Comparison of ENCODE assay signal across 26 cellular contexts in the genomic region with DNA sequence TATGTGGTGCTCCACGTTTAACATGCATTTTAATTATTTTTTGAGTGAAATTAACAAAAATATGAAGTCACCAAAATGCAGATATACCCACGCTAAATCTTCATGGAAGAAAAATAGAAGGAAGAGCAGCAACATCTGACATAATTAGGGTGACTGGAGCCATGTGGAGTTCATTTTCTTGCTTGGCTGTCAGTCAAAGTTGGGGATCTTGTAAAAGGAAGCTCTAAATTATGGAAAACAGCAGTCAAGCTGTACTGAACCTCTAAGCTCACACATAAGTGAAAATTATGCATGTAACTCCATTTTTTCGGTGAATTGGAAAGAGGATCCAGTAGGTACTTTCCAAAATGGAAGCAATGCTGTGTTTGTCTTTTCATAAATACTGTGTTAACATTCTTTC. TPM values are rescaled to one million over a fixed set of nuclear protein-coding genes. Genes with fewer than 3 reads are reported as not detected.
DNase-seq lines count a peak whose midpoint lies in the region; ATAC-seq and TF ChIP-seq lines count a peak whose summit lies in the region.
"Had no signal": no experiment of that assay in that cellular context is flagged by ENCODE, and none has a peak within 500 bp of the region (broad histone marks: within the 10 kb centered on the region; RNA-seq: fewer than 3 reads in every experiment).

No MANE protein-coding gene starts in this region.

- POLR2A ChIA-PET in SK-N-SH (lab: Yijun Ruan, JAX): no interaction called here

- no peaks in the 10 kb centered on the region for H3K9me3 ChIP-seq in SK-N-SH
- H3K9me3 ChIP-seq: BE2C, MG63 had no signal

- H3K4me1 ChIP-seq in SK-N-SH (ENCODE audit: control insufficient read depth in 1 of 2, insufficient read depth in 2 of 2, low read depth in 1 of 2, low read length in 1 of 2): peaks cover 0 to 50% of the 10 kb centered on the region in 2 experiments; a peak in 3 of 4 replicates
- H3K4me1 ChIP-seq: BE2C had no signal

- ATAC-seq in HG03045 (IDR thresholded peaks at IDR 0.05; ENCODE audit: unreplicated experiment): no peak
- ATAC-seq: GM12878, GM23338 had no signal

- H3K9me2 ChIP-seq in SK-N-SH: no peaks in the 10 kb centered on the region

- H2AFZ ChIP-seq in SK-N-SH (ENCODE audit: low read depth): peak overlapping the region; percentile 37; the same call in 1 of the 2 replicates
- H2AFZ ChIP-seq: GM23338, PC-9 had no signal

- no peak overlapping the region for H3K9ac ChIP-seq in SK-N-SH

- WGBS in SK-N-SH (ENCODE audit: low lambda C conversion rate): 12% methylated on average over 3 of the region's 3 CpGs

- no peak overlapping the region for H3K4me3 ChIP-seq in SK-N-SH (ENCODE audit: low read depth in 2 of 2, low read length in 1 of 2)
- H3K4me3 ChIP-seq: GM12878, GM23338, MG63, PC-9 had no signal

- no peak for TF ChIP-seq EP300 in SK-N-SH (IDR thresholded peaks at IDR 0.05; ENCODE audit: borderline replicate concordance in 1 of 2, low read depth in 1 of 2, low read length in 1 of 2)

- H4K20me1 ChIP-seq in SK-N-SH (ENCODE audit: insufficient read depth): no peaks in the 10 kb centered on the region

- 0 out of 2 replicates have a peak overlapping the region, but pooled peaks have one; percentile 5 for H3K4me2 ChIP-seq in SK-N-SH
- H3K4me2 ChIP-seq: GM23338, PC-9 had no signal

- H3K36me3 ChIP-seq in SK-N-SH (replicated peaks in 1 of 2; ENCODE audit: control insufficient read depth in 1 of 2, insufficient read depth in 2 of 2, low read length in 1 of 2): no peaks in the 10 kb centered on the region
- H3K36me3 ChIP-seq: BE2C, MG63 had no signal

- DNase-seq in NCI-H2171 treated with DMSO at 0.1 percent for 48 hours (lab: John Stamatoyannopoulos, UW): peak; percentile 12
- DNase-seq in NCI-H2171 (lab: John Stamatoyannopoulos, UW): no peak
- no peak for DNase-seq in SK-N-SH
- DNase-seq in fibroblast of peridontal ligament (ENCODE audit: extremely low read depth): peak; percentile 77
- no peak for DNase-seq in NCI-H1092 (lab: John Stamatoyannopoulos, UW)
- DNase-seq in stimulated activated CD4-positive, alpha-beta T cell treated with anti-CD3 and anti-CD28 coated beads, Interleukin-1b, Interleukin-23, amount 100 ng/mL, for 48 hours: no peak
- no peak for DNase-seq in midbrain (lab: John Stamatoyannopoulos, UW)
- DNase-seq: BE2C; CD4-positive, CD25-positive, alpha-beta regulatory T cell; COR-L47; DMS153; GF-D8; Kasumi-1; MG63; NCI-H1048; NCI-H1436 treated with DMSO at 0.1 percent for 48 hours; NCI-H2029 treated with DMSO at 0.1 percent for 48 hours; NCI-H510A; NCI-H774; PC-9 had no signal

- H3K79me2 ChIP-seq in SK-N-SH (ENCODE audit: insufficient read depth): no peaks in the 10 kb centered on the region

- TF ChIP-seq RAD21 in SK-N-SH (IDR thresholded peaks at IDR 0.05; ENCODE audit: low read length): no peak

- CTCF ChIA-PET in SK-N-SH (lab: Yijun Ruan, JAX): interaction anchor here (1.3 to 1.6 kb wide), 2 partner anchors 9 to 64 kb away, joined by 4 read pairs; no protein-coding TSS in a partner anchor

- no peaks in the 10 kb centered on the region for H3K27me3 ChIP-seq in SK-N-SH (ENCODE audit: insufficient read depth)
- H3K27me3 ChIP-seq: BE2C, MG63 had no signal

- no peak for TF ChIP-seq CTCF in SK-N-SH (IDR thresholded peaks at IDR 0.05)

- H3F3A ChIP-seq in SK-N-SH (replicated peaks; ENCODE audit: insufficient read depth): peaks cover 25% of the 10 kb centered on the region

- H3K27ac ChIP-seq in SK-N-SH (ENCODE audit: low read depth in 2 of 2, low read length in 1 of 2): peak overlapping the region; percentile 4 to 39; a peak in 3 of 4 replicates
- H3K27ac ChIP-seq: 22Rv1, HL-60, PC-9 had no signal

TF ChIP-seq in SK-N-SH, 30 proteins besides CTCF, POLR2A, EP300 and RAD21:
- TF ChIP-seq TCF12 (IDR thresholded peaks at IDR 0.05) (peak; percentile 55), RCOR1 (IDR thresholded peaks at IDR 0.05; ENCODE audit: low read length) (no peak), JUND (IDR thresholded peaks at IDR 0.05) (no peak), MXI1 (IDR thresholded peaks at IDR 0.05; ENCODE audit: low read depth, low read length) (no peak), REST (IDR thresholded peaks at IDR 0.05; ENCODE audit: low read depth, low read length) (no peak), FOXM1 (IDR thresholded peaks at IDR 0.05; ENCODE audit: low read depth) (no peak), USF2 (IDR thresholded peaks at IDR 0.05; ENCODE audit: borderline replicate concordance, low read depth, low read length) (no peak), PBX3 (IDR thresholded peaks at IDR 0.05) (peak; percentile 63), IRF3 (IDR thresholded peaks at IDR 0.05; ENCODE audit: low read depth, low read length) (no peak), MEF2A (IDR thresholded peaks at IDR 0.05; ENCODE audit: borderline replicate concordance, low read depth) (no peak), GATA2 (CRISPR knock-in tag; IDR thresholded peaks at IDR 0.05) (no peak)

RNA-seq across cellular contexts. Expression of gene PDGFC, which starts 9.7 kb away (rescaled TPM):
- 29.8 and 36.2 TPM in 2 replicates for polyA plus RNA-seq in SK-N-SH (2012; rRNA removed)
- polyA plus RNA-seq in SK-N-SH (2012; cell fraction: cytosol; rRNA removed): 37.7 and 40.7 TPM in 2 replicates
- polyA plus RNA-seq in SK-N-SH (2012; cell fraction: nucleus; rRNA removed): 27.3 and 49.5 TPM in 2 replicates
- polyA plus RNA-seq: CD4-positive, CD25-positive, alpha-beta regulatory T cell; IgD-negative memory B cell had no signal

Comparison
In these comparisons a context has a peak if more than half of its experiments do, and no peak if none do; other contexts are left out.
1. DNase-seq: peak in NCI-H2171 treated with DMSO at 0.1 percent for 48 hours (single experiment) and fibroblast of peridontal ligament (single experiment); none in NCI-H2171 (single experiment), SK-N-SH (single experiment), NCI-H1092 (single experiment), stimulated activated CD4-positive, alpha-beta T cell treated with anti-CD3 and anti-CD28 coated beads, Interleukin-1b, Interleukin-23, amount 100 ng/mL, for 48 hours (single experiment) and midbrain (single experiment).